ENCODE assay signal across 27 cellular contexts in the genomic region with DNA sequence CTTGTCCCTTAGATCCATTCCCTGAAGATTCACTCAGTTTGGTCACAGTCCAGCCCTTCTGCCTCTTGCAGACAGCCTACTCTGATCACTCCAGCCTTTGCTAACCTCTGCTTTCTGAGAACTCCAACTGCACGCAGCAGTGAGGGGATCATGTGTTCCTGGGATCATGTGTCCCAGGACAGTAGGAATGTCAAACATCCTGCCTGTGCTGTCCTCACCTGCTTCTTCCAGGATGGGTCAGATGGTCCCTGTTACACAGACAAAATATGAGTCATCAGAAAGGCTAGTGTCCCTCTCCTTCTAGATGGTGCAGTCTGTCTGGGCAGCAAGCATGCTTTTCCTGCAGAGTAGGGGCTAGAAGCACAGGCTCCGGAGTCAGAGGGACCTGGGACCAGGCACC. TPM values are rescaled to one million over a fixed set of nuclear protein-coding genes. Genes with fewer than 3 reads are reported as not detected.
"Had no signal": no experiment of that assay in that cellular context is flagged by ENCODE, and none has a peak within 500 bp of the region (broad histone marks: within the 10 kb centered on the region; RNA-seq: fewer than 3 reads in every experiment).

No MANE protein-coding gene starts in this region.

- H3K4me3 Mint-ChIP-seq: activated B cell treated with CpG ODN at 0.5 μM for 24 hours; activated CD4-positive, alpha-beta memory T cell treated with anti-CD3 and anti-CD28 coated beads for 36 hours; activated CD4-positive, alpha-beta T cell treated with anti-CD3 and anti-CD28 coated beads for 36 hours; activated naive CD4-positive, alpha-beta T cell treated with anti-CD3 and anti-CD28 coated beads, Interleukin-2, amount 10 ng/mL, durations not matched to agents 7 days and 5 days; activated naive CD8-positive, alpha-beta T cell treated with anti-CD3 and anti-CD28 coated beads, Interleukin-2, amount 50 U/mL, for 24 hours; dendritic cell treated with granulocyte-macrophage colony-stimulating factor and Interleukin-4, amounts not matched to agents 40 ng/mL and 50 ng/mL, for 4 days; memory B cell; nephron; T-helper 1 cell treated with Interleukin-12 subunit alpha and Interleukin-12 subunit beta and Interleukin-4 antibody, amounts not matched to agents 30 μg/mL and 1 μg/mL, for 36 hours had no signal

- H3K27ac ChIP-seq: body of pancreas, parathyroid adenoma, sigmoid colon, thyroid gland, upper lobe of right lung had no signal

- DNase-seq: activated B cell treated with CpG ODN at 0.5 μM for 24 hours; activated CD4-positive, alpha-beta memory T cell treated with anti-CD3 and anti-CD28 coated beads for 36 hours; activated CD4-positive, alpha-beta T cell treated with anti-CD3 and anti-CD28 coated beads for 36 hours; activated effector memory CD4-positive, alpha-beta T cell treated with anti-CD3 and anti-CD28 coated beads, Interleukin-2, amount 50 U/mL, for 16 hours; activated naive CD4-positive, alpha-beta T cell treated with anti-CD3 and anti-CD28 coated beads, Interleukin-2, amount 10 ng/mL, durations not matched to agents 7 days and 5 days; activated naive CD8-positive, alpha-beta T cell treated with anti-CD3 and anti-CD28 coated beads, Interleukin-2, amount 50 U/mL, for 24 hours; body of pancreas; effector CD8-positive, alpha-beta T cell; foreskin melanocyte; glutamatergic neuron; hippocampal formation; left cardiac atrium; sigmoid colon; stimulated activated CD4-positive, alpha-beta T cell treated with anti-CD3 and anti-CD28 coated beads, Interleukin-4, amount 100 ng/mL, for 1 hour; stimulated activated naive CD4-positive, alpha-beta T cell; substantia nigra; thyroid gland; upper lobe of right lung had no signal

- H3K36me3 Mint-ChIP-seq: activated CD4-positive, alpha-beta memory T cell treated with anti-CD3 and anti-CD28 coated beads for 36 hours; activated naive CD4-positive, alpha-beta T cell treated with anti-CD3 and anti-CD28 coated beads, Interleukin-2, amount 10 ng/mL, durations not matched to agents 7 days and 5 days; memory B cell had no signal

- H3K27me3 ChIP-seq: body of pancreas, sigmoid colon, thyroid gland, upper lobe of right lung had no signal

- H2AFZ ChIP-seq: parathyroid adenoma had no signal

- H3K4me1 Mint-ChIP-seq: activated B cell treated with CpG ODN at 0.5 μM for 24 hours; activated CD4-positive, alpha-beta T cell treated with anti-CD3 and anti-CD28 coated beads for 36 hours; activated naive CD4-positive, alpha-beta T cell treated with anti-CD3 and anti-CD28 coated beads, Interleukin-2, amount 10 ng/mL, durations not matched to agents 7 days and 5 days; activated naive CD8-positive, alpha-beta T cell treated with anti-CD3 and anti-CD28 coated beads, Interleukin-2, amount 50 U/mL, for 24 hours; memory B cell had no signal

- H3K9me3 Mint-ChIP-seq: activated B cell treated with CpG ODN at 0.5 μM for 24 hours; activated CD4-positive, alpha-beta memory T cell treated with anti-CD3 and anti-CD28 coated beads for 36 hours; activated naive CD4-positive, alpha-beta T cell treated with anti-CD3 and anti-CD28 coated beads, Interleukin-2, amount 10 ng/mL, durations not matched to agents 7 days and 5 days; activated naive CD8-positive, alpha-beta T cell treated with anti-CD3 and anti-CD28 coated beads, Interleukin-2, amount 50 U/mL, for 24 hours; dendritic cell treated with granulocyte-macrophage colony-stimulating factor and Interleukin-4, amounts not matched to agents 40 ng/mL and 50 ng/mL, for 4 days; T-helper 1 cell treated with Interleukin-12 subunit alpha and Interleukin-12 subunit beta and Interleukin-4 antibody, amounts not matched to agents 30 μg/mL and 1 μg/mL, for 36 hours had no signal

- ATAC-seq: activated CD4-positive, alpha-beta T cell treated with anti-CD3 and anti-CD28 coated beads for 36 hours; activated naive CD8-positive, alpha-beta T cell treated with anti-CD3 and anti-CD28 coated beads, Interleukin-2, amount 50 U/mL, for 24 hours; body of pancreas; upper lobe of right lung had no signal

- H3K9ac ChIP-seq: parathyroid adenoma had no signal

- H3K27me3 Mint-ChIP-seq: activated naive CD4-positive, alpha-beta T cell treated with anti-CD3 and anti-CD28 coated beads, Interleukin-2, amount 10 ng/mL, durations not matched to agents 7 days and 5 days had no signal

- H3K36me3 ChIP-seq: sigmoid colon, thyroid gland, upper lobe of right lung had no signal

- H3K4me3 ChIP-seq: body of pancreas, sigmoid colon, thyroid gland, upper lobe of right lung had no signal

- H3K27ac Mint-ChIP-seq: activated B cell treated with CpG ODN at 0.5 μM for 24 hours; activated CD4-positive, alpha-beta memory T cell treated with anti-CD3 and anti-CD28 coated beads for 36 hours; activated CD4-positive, alpha-beta T cell treated with anti-CD3 and anti-CD28 coated beads for 36 hours; activated naive CD4-positive, alpha-beta T cell treated with anti-CD3 and anti-CD28 coated beads, Interleukin-2, amount 10 ng/mL, durations not matched to agents 7 days and 5 days; activated naive CD8-positive, alpha-beta T cell treated with anti-CD3 and anti-CD28 coated beads, Interleukin-2, amount 50 U/mL, for 24 hours; dendritic cell treated with granulocyte-macrophage colony-stimulating factor and Interleukin-4, amounts not matched to agents 40 ng/mL and 50 ng/mL, for 4 days; memory B cell; nephron; T-helper 1 cell treated with Interleukin-12 subunit alpha and Interleukin-12 subunit beta and Interleukin-4 antibody, amounts not matched to agents 30 μg/mL and 1 μg/mL, for 36 hours had no signal

- H3K4me1 ChIP-seq: body of pancreas, parathyroid adenoma, thyroid gland, upper lobe of right lung had no signal

- H3K9me3 ChIP-seq: body of pancreas, sigmoid colon, thyroid gland, upper lobe of right lung had no signal

RNA-seq across cellular contexts. Expression of a gene that starts 20.2 kb away (rescaled TPM):
- total RNA-seq: activated B cell treated with CpG ODN at 0.5 μM for 24 hours; activated CD4-positive, alpha-beta memory T cell treated with anti-CD3 and anti-CD28 coated beads for 36 hours; activated CD4-positive, alpha-beta T cell treated with anti-CD3 and anti-CD28 coated beads for 36 hours; cardiac septum; chondrocyte; mononuclear cell; myocyte; sigmoid colon; upper lobe of right lung had no signal
